In the genomic region with DNA sequence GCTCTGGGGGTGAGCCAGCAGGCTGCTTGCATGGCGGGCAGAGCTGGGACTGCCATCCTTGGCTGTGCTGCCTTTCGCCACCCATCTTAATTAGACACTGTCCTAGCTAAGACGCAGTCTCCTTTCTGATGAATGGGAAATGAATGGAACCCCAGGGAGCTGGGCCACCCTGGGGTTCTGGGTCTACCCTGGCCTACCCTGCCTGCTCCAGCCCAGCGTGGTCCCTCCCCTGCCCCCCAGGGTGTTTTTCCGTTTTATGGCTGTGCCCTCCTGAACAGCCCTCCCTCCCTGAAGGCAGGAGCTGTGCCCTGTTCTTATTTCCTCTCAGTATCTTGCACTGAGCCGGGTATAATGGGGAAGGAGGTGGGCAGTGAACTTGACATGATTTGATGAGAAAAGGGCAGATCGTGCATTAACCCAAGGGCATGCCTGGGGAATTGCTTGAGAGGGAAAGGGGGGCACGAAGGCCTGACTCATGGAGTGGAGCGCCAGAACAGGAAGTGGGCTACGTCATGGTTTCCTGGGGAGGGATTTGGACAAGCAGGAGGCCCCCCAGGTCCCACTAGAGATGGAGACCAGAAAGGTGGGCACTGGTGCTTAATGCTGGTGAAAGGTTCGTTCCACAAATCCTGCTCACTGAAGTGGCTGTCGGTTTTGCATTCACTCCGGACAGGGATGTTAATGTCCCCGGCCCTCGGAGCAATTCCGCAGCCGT, we compare ENCODE assay signal across 16 cellular contexts.
DNase-seq lines count a peak whose midpoint lies in the region; ATAC-seq and TF ChIP-seq lines count a peak whose summit lies in the region.
"Had no signal": no experiment of that assay in that cellular context is flagged by ENCODE, and none has a peak within 500 bp of the region (broad histone marks: within the 10 kb centered on the region; RNA-seq: fewer than 3 reads in every experiment).

No MANE protein-coding gene starts in this region.

- no peaks in the 10 kb centered on the region for H3K79me2 ChIP-seq in PC-9 (ENCODE audit: low read depth)

- peak overlapping the region; percentile 8 to 49 (median 21) for H3K27ac Mint-ChIP-seq in nephron
- no peak overlapping the region for H3K27ac Mint-ChIP-seq in stimulated activated naive B cell treated with anti-CD40 and anti-IgM and Interleukin-4, amounts not matched to agents 10 μg/mL and 1 μg/mL and 100 μg/mL, for 72 hours
- H3K27ac Mint-ChIP-seq: effector memory CD8-positive, alpha-beta T cell; stimulated activated naive CD8-positive, alpha-beta T cell treated with anti-CD3 and anti-CD28 coated beads, Interleukin-15, amount 100 ng/mL, for 72 hours; T-cell had no signal

- H3K36me3 ChIP-seq in BLaER1 treated with 17β-estradiol and CSF1 and Interleukin-3, amounts not matched to agents 10 nM and 100 nM, result no peaks in the 10 kb centered on the region
- no peaks in the 10 kb centered on the region for H3K36me3 ChIP-seq in PC-9 (ENCODE audit: low read depth)

- no TSS peak for BruUV-seq in PC-9 (replicated peaks; lab: Mats Ljungman, UMichigan)

- DNase-seq in M059J (ENCODE audit: low read depth) (peak; percentile 13), astrocyte of the spinal cord (ENCODE audit: low read depth, low spot score) (peak; percentile 51), PC-9 (no peak), GM19238 (ENCODE audit: insufficient read length, low spot score) (no peak), KBM-7 (no peak)
- no peak for DNase-seq in stimulated activated naive B cell treated with anti-CD40 and anti-IgM and Interleukin-4, amounts not matched to agents 10 μg/mL and 1 μg/mL and 100 μg/mL, for 72 hours
- DNase-seq: activated CD4-positive, alpha-beta T cell treated with anti-CD3 and anti-CD28 coated beads for 4 hours; activated T-cell treated with anti-CD3 and anti-CD28 coated beads, Interleukin-2, amount 50 U/mL, for 4 hours; effector memory CD8-positive, alpha-beta T cell; islet precursor cell; Kasumi-1; stimulated activated naive CD8-positive, alpha-beta T cell treated with anti-CD3 and anti-CD28 coated beads, Interleukin-15, amount 100 ng/mL, for 72 hours; T-cell had no signal

- peaks cover 0 to 17% (median 0%) of the 10 kb centered on the region in 11 experiments; a peak in 3 of 22 replicates for H4K20me1 ChIP-seq in BLaER1 treated with 17β-estradiol and CSF1 and Interleukin-3, amounts not matched to agents 10 nM and 100 nM
- peaks cover 8% of the 10 kb centered on the region; the same call in 1 of the 2 replicates for H4K20me1 ChIP-seq in PC-9 (ENCODE audit: insufficient read depth)

- no peak overlapping the region for H2AFZ ChIP-seq in PC-9

- H3K27ac ChIP-seq in BLaER1 treated with 17β-estradiol and CSF1 and Interleukin-3, amounts not matched to agents 10 nM and 100 nM, result peak overlapping the region in 1 of 11 experiments; percentile 19; a peak in 1 of 22 replicates
- H3K27ac ChIP-seq in PC-9, result no peak overlapping the region
- H3K27ac ChIP-seq: C4-2B had no signal

- H3K4me1 ChIP-seq in BLaER1 treated with 17β-estradiol and CSF1 and Interleukin-3, amounts not matched to agents 10 nM and 100 nM, result peaks cover 28 to 50% (median 41%) of the 10 kb centered on the region in 10 experiments
- no peaks in the 10 kb centered on the region for H3K4me1 ChIP-seq in PC-9 (replicated peaks; ENCODE audit: insufficient read depth)

- H3K9me3 Mint-ChIP-seq in nephron, result no peaks in the 10 kb centered on the region
- H3K9me3 Mint-ChIP-seq in stimulated activated naive B cell treated with anti-CD40 and anti-IgM and Interleukin-4, amounts not matched to agents 10 μg/mL and 1 μg/mL and 100 μg/mL, for 72 hours, result no peaks in the 10 kb centered on the region
- H3K9me3 Mint-ChIP-seq: activated T-cell treated with anti-CD3 and anti-CD28 coated beads, Interleukin-2, amount 50 U/mL, for 4 hours; effector memory CD8-positive, alpha-beta T cell; stimulated activated naive CD8-positive, alpha-beta T cell treated with anti-CD3 and anti-CD28 coated beads, Interleukin-15, amount 100 ng/mL, for 72 hours; T-cell had no signal

- no peak overlapping the region for H3K4me3 ChIP-seq in BLaER1 treated with 17β-estradiol and CSF1 and Interleukin-3, amounts not matched to agents 10 nM and 100 nM
- H3K4me3 ChIP-seq in astrocyte of the spinal cord (ENCODE audit: low read depth, low read length), result no peak overlapping the region
- no peak overlapping the region for H3K4me3 ChIP-seq in PC-9

- CTCF ChIA-PET in PC-9 (lab: Charles Lee), result no interaction called here

- H3K27me3 ChIP-seq in BLaER1 treated with 17β-estradiol and CSF1 and Interleukin-3, amounts not matched to agents 10 nM and 100 nM, result no peaks in the 10 kb centered on the region
- no peaks in the 10 kb centered on the region for H3K27me3 ChIP-seq in PC-9 (ENCODE audit: insufficient read depth, low read depth)

- H3K4me2 ChIP-seq in BLaER1 treated with 17β-estradiol and CSF1 and Interleukin-3, amounts not matched to agents 10 nM and 100 nM, result peak overlapping the region; percentile 57 to 85 (median 81)
- no peak overlapping the region for H3K4me2 ChIP-seq in PC-9

- no peaks in the 10 kb centered on the region for H3F3A ChIP-seq in PC-9 (ENCODE audit: insufficient read depth, low read depth)

- H3K4me3 Mint-ChIP-seq in nephron, result no peak overlapping the region
- no peak overlapping the region for H3K4me3 Mint-ChIP-seq in stimulated activated naive B cell treated with anti-CD40 and anti-IgM and Interleukin-4, amounts not matched to agents 10 μg/mL and 1 μg/mL and 100 μg/mL, for 72 hours
- H3K4me3 Mint-ChIP-seq: activated T-cell treated with anti-CD3 and anti-CD28 coated beads, Interleukin-2, amount 50 U/mL, for 4 hours; effector memory CD8-positive, alpha-beta T cell; stimulated activated naive CD8-positive, alpha-beta T cell treated with anti-CD3 and anti-CD28 coated beads, Interleukin-15, amount 100 ng/mL, for 72 hours; T-cell had no signal

- intact Hi-C loops in PC-9 (cut with micrococcal nuclease; ENCODE audit: unreplicated experiment), result no loop called here

- H3K9ac ChIP-seq in BLaER1 treated with 17β-estradiol and CSF1 and Interleukin-3, amounts not matched to agents 10 nM and 100 nM, result no peak overlapping the region

- H3K27me3 Mint-ChIP-seq in nephron (ENCODE audit: low read depth), result peaks cover 20% of the 10 kb centered on the region
- H3K27me3 Mint-ChIP-seq in stimulated activated naive B cell treated with anti-CD40 and anti-IgM and Interleukin-4, amounts not matched to agents 10 μg/mL and 1 μg/mL and 100 μg/mL, for 72 hours, result peaks cover 3 to 8% of the 10 kb centered on the region in 2 donors
- H3K27me3 Mint-ChIP-seq: stimulated activated naive CD8-positive, alpha-beta T cell treated with anti-CD3 and anti-CD28 coated beads, Interleukin-15, amount 100 ng/mL, for 72 hours; T-cell had no signal

- in situ Hi-C loops in astrocyte of the spinal cord (cut with HindIII; ENCODE audit: low sequenced_read_pairs), result no loop called here
- in situ Hi-C loops in KBM-7 (cut with MboI; ENCODE audit: low pct_unique_long_range_greater_than_20kb, low sequenced_read_pairs), result no loop called here

- H3K36me3 Mint-ChIP-seq in nephron (ENCODE audit: low read depth), result no peaks in the 10 kb centered on the region
- H3K36me3 Mint-ChIP-seq in stimulated activated naive B cell treated with anti-CD40 and anti-IgM and Interleukin-4, amounts not matched to agents 10 μg/mL and 1 μg/mL and 100 μg/mL, for 72 hours, result no peaks in the 10 kb centered on the region
- H3K36me3 Mint-ChIP-seq: T-cell had no signal

- TF ChIP-seq CTCF in astrocyte of the spinal cord (IDR thresholded peaks at IDR 0.05; ENCODE audit: low read depth, low read length) (no peak), nephron (IDR thresholded peaks at IDR 0.05; ENCODE audit: unreplicated experiment in 3 of 3) (no peak), PC-9 (conservative IDR thresholded peaks at IDR 0.05) (no peak)

- H3K4me1 Mint-ChIP-seq in nephron, result peaks cover 68% of the 10 kb centered on the region
- no peaks in the 10 kb centered on the region for H3K4me1 Mint-ChIP-seq in stimulated activated naive B cell treated with anti-CD40 and anti-IgM and Interleukin-4, amounts not matched to agents 10 μg/mL and 1 μg/mL and 100 μg/mL, for 72 hours

- POLR2A ChIA-PET in PC-9 (lab: Charles Lee; ENCODE audit: unreplicated experiment), result no interaction called here

- H3K9me3 ChIP-seq in BLaER1 treated with 17β-estradiol and CSF1 and Interleukin-3, amounts not matched to agents 10 nM and 100 nM (replicated peaks in 1 of 11), result no peaks in the 10 kb centered on the region
- no peaks in the 10 kb centered on the region for H3K9me3 ChIP-seq in PC-9 (ENCODE audit: insufficient read depth, low read depth)

- ATAC-seq in stimulated activated naive B cell treated with anti-CD40 and anti-IgM and Interleukin-4, amounts not matched to agents 10 μg/mL and 1 μg/mL and 100 μg/mL, for 72 hours (replicated peaks), result no peak
- ATAC-seq: activated T-cell treated with anti-CD3 and anti-CD28 coated beads, Interleukin-2, amount 50 U/mL, for 4 hours; effector memory CD8-positive, alpha-beta T cell; stimulated activated naive CD8-positive, alpha-beta T cell treated with anti-CD3 and anti-CD28 coated beads, Interleukin-15, amount 100 ng/mL, for 72 hours; T-cell had no signal

- H3K9me2 ChIP-seq in PC-9 (ENCODE audit: insufficient read depth), result no peaks in the 10 kb centered on the region

Comparison
In these comparisons a context has a peak if more than half of its experiments do, and no peak if none do; other contexts are left out.
1. DNase-seq: peak in M059J (single experiment) and astrocyte of the spinal cord (single experiment); none in PC-9 (0 of 2), stimulated activated naive B cell treated with anti-CD40 and anti-IgM and Interleukin-4, amounts not matched to agents 10 μg/mL and 1 μg/mL and 100 μg/mL, for 72 hours (single experiment), GM19238 (single experiment) and KBM-7 (single experiment).